ENCODE assay signal across 9 cellular contexts in the genomic region with DNA sequence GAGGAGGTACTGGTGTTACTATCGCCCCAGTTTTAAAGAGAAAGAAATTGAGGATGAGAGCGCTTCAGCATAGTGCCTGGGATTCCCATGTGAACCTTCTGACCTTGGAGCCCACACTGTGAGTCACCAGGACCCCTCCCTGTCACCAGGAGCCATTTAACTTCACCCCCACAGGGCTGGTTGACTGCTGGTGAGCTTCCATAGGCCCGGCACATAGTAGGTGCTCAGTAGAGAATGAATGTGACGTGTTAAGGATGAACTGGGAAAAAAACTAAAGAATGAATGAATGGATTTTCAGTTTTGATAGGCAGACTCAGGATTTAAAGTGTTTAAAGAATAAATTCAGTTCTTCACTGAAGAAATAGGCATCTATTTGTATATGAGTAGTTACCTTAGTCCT. TPM values are rescaled to one million over a fixed set of nuclear protein-coding genes. Genes with fewer than 3 reads are reported as not detected.
"Had no signal": no experiment of that assay in that cellular context is flagged by ENCODE, and none has a peak within 500 bp of the region (broad histone marks: within the 10 kb centered on the region; RNA-seq: fewer than 3 reads in every experiment).

No MANE protein-coding gene starts in this region.

- H3K4me2 ChIP-seq: KMS-11 had no signal

- H3K27me3 Mint-ChIP-seq: IgD-negative memory B cell had no signal

- FAIRE-seq: HTR-8/SVneo had no signal

- H3K4me1 Mint-ChIP-seq: IgD-negative memory B cell had no signal

- H3K27ac ChIP-seq: HL-60, KMS-11 had no signal

- H3K27ac Mint-ChIP-seq: IgD-negative memory B cell had no signal

- H3K4me3 Mint-ChIP-seq: IgD-negative memory B cell had no signal

- H3K9ac ChIP-seq: KMS-11 had no signal

- H3K9me3 Mint-ChIP-seq: IgD-negative memory B cell had no signal

- DNase-seq: IMR-90, KBM-7, KG1 had no signal

RNA-seq across cellular contexts. Expression of a gene that starts 53.3 kb away (rescaled TPM):
- total RNA-seq: HT-29, HT1080, IMR-90 had no signal
- polyA plus RNA-seq: IgD-negative memory B cell, IMR-90 had no signal
